Comparison of ENCODE assay signal across 26 cellular contexts in genomic region chr18:46510386-46510785, GRCh38.
DNase-seq lines count a peak whose midpoint lies in the region; ATAC-seq and TF ChIP-seq lines count a peak whose summit lies in the region.
"Had no signal": no experiment of that assay in that cellular context is flagged by ENCODE, and none has a peak within 500 bp of the region (broad histone marks: within the 10 kb centered on the region; RNA-seq: fewer than 3 reads in every experiment).

No MANE protein-coding gene starts in this region.

- TF ChIP-seq POLR2A in sigmoid colon (IDR thresholded peaks at IDR 0.05): no peak

- H3F3A ChIP-seq in SK-N-SH (replicated peaks; ENCODE audit: insufficient read depth): no peaks in the 10 kb centered on the region

- TF ChIP-seq EP300 in SK-N-SH (IDR thresholded peaks at IDR 0.05; ENCODE audit: borderline replicate concordance in 1 of 2, low read depth in 1 of 2, low read length in 1 of 2): no peak
- TF ChIP-seq EP300 in sigmoid colon (IDR thresholded peaks at IDR 0.05): no peak

- H3K4me3 ChIP-seq in SK-N-SH (ENCODE audit: low read depth in 2 of 2, low read length in 1 of 2) (no peak overlapping the region), endodermal cell (ENCODE audit: low read length) (no peak overlapping the region), sigmoid colon (no peak overlapping the region), lower lobe of right lung (no peak overlapping the region)
- H3K4me3 ChIP-seq: BLaER1, GM12878 had no signal

- H4K20me1 ChIP-seq in SK-N-SH (ENCODE audit: insufficient read depth): no peaks in the 10 kb centered on the region
- H4K20me1 ChIP-seq: BLaER1 had no signal

- intact Hi-C loops in sigmoid colon (cut with DNase I): no loop called here
- intact Hi-C loops in lower lobe of right lung (cut with DNase I): no loop called here
- intact Hi-C loops in sciatic nerve (cut with DNase I): loop anchor here (10.0 kb wide), 1 partner anchor 76 kb away; no protein-coding TSS in a partner anchor

- H3K4me3 Mint-ChIP-seq in endodermal cell: no peak overlapping the region
- H3K4me3 Mint-ChIP-seq: CD14-positive monocyte; CD4-positive, alpha-beta memory T cell; CD4-positive, CD25-positive, alpha-beta regulatory T cell; CD8-positive, alpha-beta memory T cell had no signal

- CTCF ChIA-PET in SK-N-SH (lab: Yijun Ruan, JAX): interaction anchor here (1.4 to 2.3 kb wide), 2 partner anchors 229 to 337 kb away, joined by 4 to 14 read pairs; a partner anchor contains a TSS

- H3K4me1 Mint-ChIP-seq in endodermal cell: no peaks in the 10 kb centered on the region
- H3K4me1 Mint-ChIP-seq: CD14-positive monocyte; CD4-positive, alpha-beta memory T cell; CD4-positive, CD25-positive, alpha-beta regulatory T cell; CD8-positive, alpha-beta memory T cell had no signal

- no peak overlapping the region for H2AFZ ChIP-seq in SK-N-SH (ENCODE audit: low read depth)

- no peaks in the 10 kb centered on the region for H3K36me3 Mint-ChIP-seq in endodermal cell (ENCODE audit: low read depth)
- H3K36me3 Mint-ChIP-seq: CD4-positive, alpha-beta memory T cell; CD4-positive, CD25-positive, alpha-beta regulatory T cell had no signal

- H3K27me3 Mint-ChIP-seq in endodermal cell (ENCODE audit: insufficient read depth): peaks cover 7% of the 10 kb centered on the region

- no peak for TF ChIP-seq RAD21 in SK-N-SH (IDR thresholded peaks at IDR 0.05; ENCODE audit: low read length)

- no peaks in the 10 kb centered on the region for H3K4me1 ChIP-seq in SK-N-SH (ENCODE audit: control insufficient read depth in 1 of 2, insufficient read depth in 2 of 2, low read depth in 1 of 2, low read length in 1 of 2)
- no peaks in the 10 kb centered on the region for H3K4me1 ChIP-seq in endodermal cell (ENCODE audit: control insufficient read depth, insufficient read depth, low read length)
- no peaks in the 10 kb centered on the region for H3K4me1 ChIP-seq in sigmoid colon
- H3K4me1 ChIP-seq in lower lobe of right lung: no peaks in the 10 kb centered on the region
- H3K4me1 ChIP-seq: BE2C had no signal

- H3K27ac ChIP-seq in SK-N-SH (ENCODE audit: low read depth in 2 of 2, low read length in 1 of 2) (no peak overlapping the region), endodermal cell (ENCODE audit: low read depth, low read length) (no peak overlapping the region), sigmoid colon (no peak overlapping the region), lower lobe of right lung (no peak overlapping the region)
- H3K27ac ChIP-seq: BLaER1 had no signal

- H3K36me3 ChIP-seq in SK-N-SH (replicated peaks in 1 of 2; ENCODE audit: control insufficient read depth in 1 of 2, insufficient read depth in 2 of 2, low read length in 1 of 2) (no peaks in the 10 kb centered on the region), endodermal cell (ENCODE audit: control insufficient read depth, insufficient read depth, low read length) (no peaks in the 10 kb centered on the region), sigmoid colon (no peaks in the 10 kb centered on the region), lower lobe of right lung (no peaks in the 10 kb centered on the region)
- H3K36me3 ChIP-seq: BE2C, BLaER1 had no signal

- DNase-seq in SK-N-SH (no peak), SK-N-DZ (ENCODE audit: low spot score) (peak; percentile 15), endodermal cell (peak; percentile 0), sigmoid colon (peak; percentile 24), HPDE6-E6E7 (ENCODE audit: extremely low spot score) (no peak), lower lobe of right lung (no peak), sciatic nerve (ENCODE audit: low spot score) (no peak)
- DNase-seq: 8988T; ACHN; BE2C; C1 segment of cervical spinal cord; CD4-positive, alpha-beta memory T cell; CD4-positive, CD25-positive, alpha-beta regulatory T cell; CD8-positive, alpha-beta memory T cell; COR-L47; DMS 273 treated with DMSO at 0.1 percent for 48 hours; DMS153; DMS53; DMS79; DND-41; EL; GDM1 had no signal

- no peaks in the 10 kb centered on the region for H3K9me3 Mint-ChIP-seq in endodermal cell

- no peak for ATAC-seq in SK-N-SH treated with all-trans-retinoic acid at 6 μM for 48 hours
- ATAC-seq in lower lobe of right lung: no peak
- ATAC-seq in sciatic nerve: no peak
- ATAC-seq: GM12878 had no signal

- no peak overlapping the region for H3K4me2 ChIP-seq in SK-N-SH

- 21% methylated on average over 6 of the region's 6 CpGs for WGBS in SK-N-SH (ENCODE audit: low lambda C conversion rate)
- WGBS in endodermal cell (ENCODE audit: insufficient coverage in 1 of 2, insufficient read length in 1 of 2), 2 experiments: 87 to 98% methylated on average over 5 to 6 of the region's 6 CpGs
- 60 to 78% methylated on average over 6 of the region's 6 CpGs for WGBS in sigmoid colon, 2 donors

- no peak for TF ChIP-seq CTCF in SK-N-SH (IDR thresholded peaks at IDR 0.05)
- no peak for TF ChIP-seq CTCF in endodermal cell (conservative IDR thresholded peaks at IDR 0.05)
- no peak for TF ChIP-seq CTCF in sigmoid colon (IDR thresholded peaks at IDR 0.05)
- no peak for TF ChIP-seq CTCF in lower lobe of right lung (IDR thresholded peaks at IDR 0.05)

- H3K27me3 ChIP-seq in SK-N-SH (ENCODE audit: insufficient read depth) (no peaks in the 10 kb centered on the region), endodermal cell (ENCODE audit: control insufficient read depth, insufficient read depth, low read length, poor library complexity, severe bottlenecking) (peaks cover 36% of the 10 kb centered on the region), sigmoid colon (no peaks in the 10 kb centered on the region), lower lobe of right lung (ENCODE audit: low read depth) (no peaks in the 10 kb centered on the region)
- H3K27me3 ChIP-seq: BE2C, BLaER1 had no signal

- H3K27ac Mint-ChIP-seq in endodermal cell: no peak overlapping the region
- H3K27ac Mint-ChIP-seq: CD14-positive monocyte; CD4-positive, alpha-beta memory T cell; CD4-positive, CD25-positive, alpha-beta regulatory T cell; CD8-positive, alpha-beta memory T cell had no signal

- H3K9me3 ChIP-seq in SK-N-SH (no peaks in the 10 kb centered on the region), endodermal cell (ENCODE audit: control insufficient read depth, low read length) (no peaks in the 10 kb centered on the region), sigmoid colon (peaks cover 0 to 2% (median 0%) of the 10 kb centered on the region in 4 donors), lower lobe of right lung (no peaks in the 10 kb centered on the region)
- H3K9me3 ChIP-seq: BE2C, BLaER1 had no signal

- H3K9ac ChIP-seq in SK-N-SH: no peak overlapping the region
- no peak overlapping the region for H3K9ac ChIP-seq in endodermal cell (ENCODE audit: extremely low read depth, low read length, poor library complexity, severe bottlenecking)
- H3K9ac ChIP-seq: BLaER1 had no signal

- no peaks in the 10 kb centered on the region for H3K9me2 ChIP-seq in SK-N-SH

- POLR2A ChIA-PET in SK-N-SH (lab: Yijun Ruan, JAX): no interaction called here

- no peaks in the 10 kb centered on the region for H3K79me2 ChIP-seq in SK-N-SH (ENCODE audit: insufficient read depth)

TF ChIP-seq in SK-N-SH, 30 proteins besides CTCF, POLR2A, EP300 and RAD21:
- TF ChIP-seq RCOR1 (IDR thresholded peaks at IDR 0.05; ENCODE audit: low read length) (no peak), USF1 (IDR thresholded peaks at IDR 0.05; ENCODE audit: borderline replicate concordance, low read depth) (no peak), NRF1 (IDR thresholded peaks at IDR 0.05; ENCODE audit: low read depth, low read length) (no peak), SIN3A (IDR thresholded peaks at IDR 0.05; ENCODE audit: borderline replicate concordance, low read depth, low read length) (no peak), GATA2 (CRISPR knock-in tag; IDR thresholded peaks at IDR 0.05) (0 out of 2 replicates have a peak, but pooled peaks have one; percentile 45), SMC3 (IDR thresholded peaks at IDR 0.05; ENCODE audit: low read depth, low read length) (no peak), NFIC (IDR thresholded peaks at IDR 0.05; ENCODE audit: borderline replicate concordance) (no peak), TAF1 (IDR thresholded peaks at IDR 0.05; ENCODE audit: borderline replicate concordance, low read depth, low read length) (no peak)

TF ChIP-seq in SK-N-SH treated with all-trans-retinoic acid at 6 μM for 48 hours, 23 proteins besides CTCF, POLR2A, EP300 and RAD21:
- no peak for TF ChIP-seq TOX (CRISPR knock-in tag; IDR thresholded peaks at IDR 0.05; ENCODE audit: borderline replicate concordance)
- TF ChIP-seq ZNF8 (CRISPR knock-in tag; IDR thresholded peaks at IDR 0.05): no peak
- no peak for TF ChIP-seq BACH2 (CRISPR knock-in tag; IDR thresholded peaks at IDR 0.05; ENCODE audit: borderline replicate concordance)

Comparison
In these comparisons a context has a peak if more than half of its experiments do, and no peak if none do; other contexts are left out.
1. DNase-seq: peak in SK-N-DZ (single experiment), endodermal cell (single experiment) and sigmoid colon (single experiment); none in SK-N-SH (single experiment), HPDE6-E6E7 (single experiment), lower lobe of right lung (single experiment) and sciatic nerve (single experiment).